In genomic region chr6:126176266-126176665, GRCh38 we compare ENCODE assay signal across 9 cellular contexts.
DNase-seq lines count a peak whose midpoint lies in the region; TF ChIP-seq lines count a peak whose summit lies in the region.
"Had no signal": no experiment of that assay in that cellular context is flagged by ENCODE, and none has a peak within 500 bp of the region (broad histone marks: within the 10 kb centered on the region; RNA-seq: fewer than 3 reads in every experiment).

No MANE protein-coding gene starts in this region.

- H3K36me3 ChIP-seq in Peyer's patch = no peaks in the 10 kb centered on the region

- no peaks in the 10 kb centered on the region for H3K4me1 ChIP-seq in Peyer's patch

- DNase-seq in HCEC 1CT (peak; percentile 34), RKO (ENCODE audit: low spot score) (peak; percentile 57), foreskin melanocyte (peak; percentile 26), HK-2 (ENCODE audit: unreplicated experiment) (no peak), Peyer's patch (no peak), islet precursor cell (no peak), SIG-M5 (lab: John Stamatoyannopoulos, UW) (no peak)

- H3K27ac ChIP-seq in C4-2B = no peak overlapping the region
- H3K27ac ChIP-seq in Peyer's patch = no peak overlapping the region
- H3K27ac ChIP-seq: SK-N-MC had no signal

- peak; percentile 31 for TF ChIP-seq CTCF in C4-2B (conservative IDR thresholded peaks at IDR 0.05)
- peak in 1 of 6 experiments; percentile 16 for TF ChIP-seq CTCF in Peyer's patch (IDR thresholded peaks at IDR 0.05)

- H3K9me3 ChIP-seq in Peyer's patch = no peaks in the 10 kb centered on the region

- TF ChIP-seq POLR2A in Peyer's patch (IDR thresholded peaks at IDR 0.05) = no peak

- H3K27me3 ChIP-seq in Peyer's patch = no peaks in the 10 kb centered on the region

- H3K4me3 ChIP-seq in Peyer's patch = no peak overlapping the region
- H3K4me3 ChIP-seq: SK-N-MC had no signal

Comparison
In these comparisons a context has a peak if more than half of its experiments do, and no peak if none do; other contexts are left out.
1. DNase-seq: peak in HCEC 1CT (single experiment), RKO (single experiment) and foreskin melanocyte (single experiment); none in HK-2 (single experiment), Peyer's patch (0 of 3), islet precursor cell (single experiment) and SIG-M5 (single experiment).